In genomic region chr20:16709017-16709416, GRCh38 we compare ENCODE assay signal across 10 cellular contexts. TPM values are rescaled to one million over a fixed set of nuclear protein-coding genes. Genes with fewer than 3 reads are reported as not detected.
A peak's percentile ranks its signal among the peaks of the same experiment; 100 is the strongest.
DNase-seq lines count a peak whose midpoint lies in the region; ATAC-seq and TF ChIP-seq lines count a peak whose summit lies in the region.
"Had no signal": no experiment of that assay in that cellular context is flagged by ENCODE, and none has a peak within 500 bp of the region (broad histone marks: within the 10 kb centered on the region; RNA-seq: fewer than 3 reads in every experiment).

No MANE protein-coding gene starts in this region.

- peak; percentile 82 for DNase-seq in activated CD4-positive, alpha-beta T cell treated with anti-CD3 and anti-CD28 coated beads, Interleukin-2, amount 10 ng/mL, durations not matched to agents 24 days and 14 days
- no peak for DNase-seq in activated CD4-positive, alpha-beta T cell treated with anti-CD3 and anti-CD28 coated beads for 1 hour
- DNase-seq in natural killer cell (no peak), NCI-H524 treated with DMSO at 0.1 percent for 48 hours (lab: John Stamatoyannopoulos, UW) (no peak)
- no peak for DNase-seq in activated CD8-positive, alpha-beta memory T cell treated with anti-CD3 and anti-CD28 coated beads, Interleukin-2, amount 50 U/mL, for 48 hours
- DNase-seq in activated CD4-positive, alpha-beta T cell treated with anti-CD3 and anti-CD28 coated beads, Interleukin-2, amount 50 U/mL, for 48 hours: no peak
- DNase-seq: GM23248, NCI-H226 had no signal

- peaks cover 21% of the 10 kb centered on the region for H3K27me3 Mint-ChIP-seq in activated CD4-positive, alpha-beta T cell treated with anti-CD3 and anti-CD28 coated beads, Interleukin-2, amount 10 ng/mL, durations not matched to agents 24 days and 14 days
- peaks cover 37 to 57% of the 10 kb centered on the region in 2 donors for H3K27me3 Mint-ChIP-seq in natural killer cell (ENCODE audit: low read depth in 2 of 2)

- ATAC-seq in GM21723 (IDR thresholded peaks at IDR 0.05; ENCODE audit: unreplicated experiment): peak; percentile 83
- peak; percentile 56 for ATAC-seq in HG03575 (IDR thresholded peaks at IDR 0.05; ENCODE audit: extremely low read depth, insufficient number of reproducible peaks, low FRiP score, unreplicated experiment)
- peak; percentile 40 to 87 (median 48) for ATAC-seq in natural killer cell

- peaks cover 3% of the 10 kb centered on the region for H3K36me3 Mint-ChIP-seq in activated CD4-positive, alpha-beta T cell treated with anti-CD3 and anti-CD28 coated beads, Interleukin-2, amount 10 ng/mL, durations not matched to agents 24 days and 14 days (ENCODE audit: low read depth)
- H3K36me3 Mint-ChIP-seq in natural killer cell: peaks cover 8% of the 10 kb centered on the region

- no peak for TF ChIP-seq CTCF in natural killer cell (IDR thresholded peaks at IDR 0.05)

- H3K4me3 Mint-ChIP-seq in activated CD4-positive, alpha-beta T cell treated with anti-CD3 and anti-CD28 coated beads, Interleukin-2, amount 10 ng/mL, durations not matched to agents 24 days and 14 days: peak overlapping the region; percentile 42
- H3K4me3 Mint-ChIP-seq in natural killer cell: peak overlapping the region; percentile 21

- no peak overlapping the region for H3K27ac Mint-ChIP-seq in activated CD4-positive, alpha-beta T cell treated with anti-CD3 and anti-CD28 coated beads, Interleukin-2, amount 10 ng/mL, durations not matched to agents 24 days and 14 days
- no peak overlapping the region for H3K27ac Mint-ChIP-seq in natural killer cell

- intact Hi-C loops in activated CD4-positive, alpha-beta T cell treated with anti-CD3 and anti-CD28 coated beads, Interleukin-2, amount 10 ng/mL, durations not matched to agents 24 days and 14 days (cut with micrococcal nuclease): no loop called here
- intact Hi-C loops in natural killer cell (cut with micrococcal nuclease): no loop called here

- peaks cover 14% of the 10 kb centered on the region for H3K9me3 Mint-ChIP-seq in activated CD4-positive, alpha-beta T cell treated with anti-CD3 and anti-CD28 coated beads, Interleukin-2, amount 10 ng/mL, durations not matched to agents 24 days and 14 days
- H3K9me3 Mint-ChIP-seq in natural killer cell: no peaks in the 10 kb centered on the region

- H3K4me1 Mint-ChIP-seq in activated CD4-positive, alpha-beta T cell treated with anti-CD3 and anti-CD28 coated beads, Interleukin-2, amount 10 ng/mL, durations not matched to agents 24 days and 14 days: peaks cover 25% of the 10 kb centered on the region
- peaks cover 17 to 20% of the 10 kb centered on the region in 2 donors for H3K4me1 Mint-ChIP-seq in natural killer cell

RNA-seq across cellular contexts. Expression of gene SNRPB2, which starts 20.8 kb away (rescaled TPM):
- 132 and 134 TPM in 2 replicates for total RNA-seq in activated CD4-positive, alpha-beta T cell treated with anti-CD3 and anti-CD28 coated beads, Interleukin-2, amount 10 ng/mL, durations not matched to agents 24 days and 14 days
- 10 to 100 TPM; 39.4 to 43.0 (median 40.5) TPM for total RNA-seq in natural killer cell

RNA-seq across cellular contexts. Expression of gene OTOR, which starts 39.1 kb away (rescaled TPM):
- total RNA-seq in activated CD4-positive, alpha-beta T cell treated with anti-CD3 and anti-CD28 coated beads, Interleukin-2, amount 10 ng/mL, durations not matched to agents 24 days and 14 days: not detected in 2 replicates
- not detected for total RNA-seq in natural killer cell
- total RNA-seq: GM23248 had no signal
